Comparison of ENCODE assay signal across 1 cellular context in the genomic region with DNA sequence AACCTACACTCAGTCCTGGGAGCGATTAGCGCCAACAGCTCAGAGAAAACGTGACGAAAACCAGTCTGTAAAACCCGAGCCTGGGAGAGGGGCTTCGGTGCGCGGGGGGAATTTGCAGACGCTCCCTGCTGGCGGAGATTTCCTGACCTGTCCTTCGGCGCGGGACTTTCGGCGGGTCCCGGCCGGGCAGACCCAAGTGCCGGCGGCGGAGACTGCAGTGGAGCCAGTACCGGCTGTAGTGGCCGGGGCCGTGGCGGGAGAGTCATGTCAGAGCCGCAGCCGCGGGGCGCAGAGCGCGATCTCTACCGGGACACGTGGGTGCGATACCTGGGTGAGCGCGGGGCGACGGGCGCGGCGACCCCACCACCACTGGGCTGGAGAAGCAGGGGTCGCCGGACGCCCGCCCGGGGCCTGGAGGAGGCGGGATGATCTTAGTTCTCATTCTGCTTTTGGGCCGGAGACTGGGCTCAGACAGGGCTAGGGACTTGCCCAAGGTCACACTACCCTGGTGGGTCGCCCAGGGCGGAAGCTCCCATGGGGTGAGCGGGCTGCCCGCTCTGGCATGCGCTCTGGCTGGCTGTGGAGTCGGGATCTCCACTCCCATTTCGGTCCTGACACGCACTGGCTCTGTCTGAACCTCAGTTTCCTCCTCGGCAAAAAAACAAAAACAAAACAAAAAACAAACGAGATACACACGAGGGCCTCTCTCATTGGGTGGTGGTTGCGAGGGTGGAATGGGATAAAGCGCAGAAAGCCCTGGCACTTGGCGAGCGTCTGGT.
TF ChIP-seq lines count a peak whose summit lies in the region.

A gene with protein sequence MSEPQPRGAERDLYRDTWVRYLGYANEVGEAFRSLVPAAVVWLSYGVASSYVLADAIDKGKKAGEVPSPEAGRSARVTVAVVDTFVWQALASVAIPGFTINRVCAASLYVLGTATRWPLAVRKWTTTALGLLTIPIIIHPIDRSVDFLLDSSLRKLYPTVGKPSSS (plus strand): TSS at position 153 of the 779 bp plus-strand sequence. CDS start 112 bp downstream, at position 265.

TF ChIP-seq in IMR-90, 13 proteins besides CTCF, POLR2A, EP300 and RAD21 (continued from another document):
- TF ChIP-seq MAFK (IDR thresholded peaks at IDR 0.05; ENCODE audit: low read depth, low read length) (no peak), MXI1 (IDR thresholded peaks at IDR 0.05; ENCODE audit: borderline replicate concordance, low read depth, low read length) (peak; percentile 78), MAZ (IDR thresholded peaks at IDR 0.05; ENCODE audit: borderline replicate concordance, low read depth, low read length) (0 out of 2 replicates have a peak, but pooled peaks have one; percentile 29), RCOR1 (IDR thresholded peaks at IDR 0.05; ENCODE audit: insufficient replicate concordance, low read length) (no peak), RFX5 (IDR thresholded peaks at IDR 0.05; ENCODE audit: low read depth, low read length) (no peak), FOS (IDR thresholded peaks at IDR 0.05; ENCODE audit: low read depth, low read length) (no peak), NFE2L2 (IDR thresholded peaks at IDR 0.05; ENCODE audit: low read depth, low read length) (no peak), CEBPB (IDR thresholded peaks at IDR 0.05; ENCODE audit: low read depth, low read length) (no peak), SMC3 (IDR thresholded peaks at IDR 0.05; ENCODE audit: low read depth, low read length) (0 out of 2 replicates have a peak, but pooled peaks have one; percentile 12)
- TF ChIP-seq, protein P1, sequence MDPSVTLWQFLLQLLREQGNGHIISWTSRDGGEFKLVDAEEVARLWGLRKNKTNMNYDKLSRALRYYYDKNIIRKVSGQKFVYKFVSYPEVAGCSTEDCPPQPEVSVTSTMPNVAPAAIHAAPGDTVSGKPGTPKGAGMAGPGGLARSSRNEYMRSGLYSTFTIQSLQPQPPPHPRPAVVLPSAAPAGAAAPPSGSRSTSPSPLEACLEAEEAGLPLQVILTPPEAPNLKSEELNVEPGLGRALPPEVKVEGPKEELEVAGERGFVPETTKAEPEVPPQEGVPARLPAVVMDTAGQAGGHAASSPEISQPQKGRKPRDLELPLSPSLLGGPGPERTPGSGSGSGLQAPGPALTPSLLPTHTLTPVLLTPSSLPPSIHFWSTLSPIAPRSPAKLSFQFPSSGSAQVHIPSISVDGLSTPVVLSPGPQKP (IDR thresholded peaks at IDR 0.05; ENCODE audit: borderline replicate concordance, low read depth, low read length): no peak
